ENCODE assay signal across 8 cellular contexts in the genomic region with DNA sequence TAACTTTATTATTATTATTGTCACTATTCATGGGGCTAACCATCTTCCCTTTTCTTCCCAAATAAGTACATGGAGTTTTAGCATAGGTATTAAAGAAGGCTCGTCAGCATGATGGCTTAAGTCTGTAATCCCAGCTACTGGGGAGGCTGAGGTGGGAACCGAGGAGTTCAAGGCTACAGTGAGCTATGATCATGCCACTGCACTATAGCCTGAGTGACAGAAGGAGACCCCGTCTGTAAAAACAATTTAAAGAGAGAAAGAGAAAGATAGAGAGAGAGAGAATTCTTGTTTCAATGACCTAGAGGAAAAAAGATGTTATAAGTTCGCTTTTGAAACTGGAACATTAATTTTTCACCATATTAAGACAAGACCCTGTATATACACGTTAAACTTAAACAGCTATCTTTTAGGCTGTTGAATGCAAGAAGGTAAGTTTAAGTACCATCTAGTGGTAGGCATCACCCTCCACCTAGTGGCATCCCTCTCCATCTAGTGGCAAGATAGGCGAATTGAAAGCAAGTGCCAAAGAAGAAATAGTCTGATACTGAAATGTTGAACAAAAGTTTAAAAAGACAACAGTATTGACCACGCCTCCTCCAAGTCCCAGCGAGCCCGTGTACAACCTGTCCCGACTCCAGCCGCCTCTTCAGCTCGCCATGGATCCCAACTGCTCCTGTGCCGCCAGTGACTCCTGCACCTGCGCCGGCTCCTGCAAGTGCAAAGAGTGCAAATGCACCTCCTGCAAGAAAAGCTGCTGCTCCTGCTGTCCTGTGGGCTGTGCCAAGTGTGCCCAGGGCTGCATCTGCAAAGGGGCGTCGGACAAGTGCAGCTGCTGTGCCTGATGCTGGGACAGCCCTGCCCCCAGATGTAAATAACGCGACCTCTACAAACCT. TPM values are rescaled to one million over a fixed set of nuclear protein-coding genes. Genes with fewer than 3 reads are reported as not detected.
DNase-seq lines count a peak whose midpoint lies in the region; ATAC-seq and TF ChIP-seq lines count a peak whose summit lies in the region.

No MANE protein-coding gene starts in this region.

- no peaks in the 10 kb centered on the region for H3K36me3 Mint-ChIP-seq in activated naive CD4-positive, alpha-beta T cell treated with anti-CD3 and anti-CD28 coated beads, Interleukin-2, amount 50 U/mL, for 24 hours

- no peaks in the 10 kb centered on the region for H3K9me3 Mint-ChIP-seq in activated naive CD4-positive, alpha-beta T cell treated with anti-CD3 and anti-CD28 coated beads, Interleukin-2, amount 50 U/mL, for 24 hours

- no peak overlapping the region for H3K27ac Mint-ChIP-seq in activated naive CD4-positive, alpha-beta T cell treated with anti-CD3 and anti-CD28 coated beads, Interleukin-2, amount 50 U/mL, for 24 hours

- no peak overlapping the region for H2AFZ ChIP-seq in parathyroid adenoma

- H3K27ac ChIP-seq in HUES48 (ENCODE audit: low read depth, low read length) = peak overlapping the region; percentile 42
- H3K27ac ChIP-seq in SJCRH30 = no peak overlapping the region
- H3K27ac ChIP-seq in parathyroid adenoma = no peak overlapping the region

- H3K4me1 ChIP-seq in ES-I3 (ENCODE audit: insufficient read depth, low read length) (peaks cover 20% of the 10 kb centered on the region), HUES48 (ENCODE audit: control insufficient read depth, insufficient read depth, low read length) (peaks cover 54% of the 10 kb centered on the region), SJCRH30 (no peaks in the 10 kb centered on the region), parathyroid adenoma (no peaks in the 10 kb centered on the region)

- ATAC-seq in GM21529 (IDR thresholded peaks at IDR 0.05; ENCODE audit: unreplicated experiment) = peak; percentile 80

- peak overlapping the region; percentile 39 for H3K4me2 ChIP-seq in parathyroid adenoma (ENCODE audit: low read length)

- peak; percentile 60 for TF ChIP-seq CTCF in parathyroid adenoma (IDR thresholded peaks at IDR 0.05)

- peaks cover 16% of the 10 kb centered on the region for H3K4me1 Mint-ChIP-seq in activated naive CD4-positive, alpha-beta T cell treated with anti-CD3 and anti-CD28 coated beads, Interleukin-2, amount 50 U/mL, for 24 hours

- H3K79me2 ChIP-seq in parathyroid adenoma = no peaks in the 10 kb centered on the region

- H3K36me3 ChIP-seq in ES-I3 (ENCODE audit: insufficient read depth, low read length) (no peaks in the 10 kb centered on the region), HUES48 (ENCODE audit: control insufficient read depth, insufficient read depth, low read length) (no peaks in the 10 kb centered on the region), SJCRH30 (no peaks in the 10 kb centered on the region), parathyroid adenoma (ENCODE audit: control insufficient read depth, insufficient read depth, low read length) (no peaks in the 10 kb centered on the region)

- DNase-seq in SJCRH30 (peak; percentile 13 to 42), germinal center (ENCODE audit: low spot score) (peak; percentile 52), GM19240 (ENCODE audit: insufficient read length, low spot score) (no peak)

- H3K4me3 Mint-ChIP-seq in activated naive CD4-positive, alpha-beta T cell treated with anti-CD3 and anti-CD28 coated beads, Interleukin-2, amount 50 U/mL, for 24 hours = peak overlapping the region; percentile 78

- peaks cover 2% of the 10 kb centered on the region for H3K27me3 Mint-ChIP-seq in activated naive CD4-positive, alpha-beta T cell treated with anti-CD3 and anti-CD28 coated beads, Interleukin-2, amount 50 U/mL, for 24 hours

- H3K9me3 ChIP-seq in ES-I3 (ENCODE audit: control insufficient read depth, insufficient read depth, low read length) = no peaks in the 10 kb centered on the region
- no peaks in the 10 kb centered on the region for H3K9me3 ChIP-seq in HUES48 (ENCODE audit: control insufficient read depth, insufficient read depth, low read length)
- H3K9me3 ChIP-seq in SJCRH30 (replicated peaks) = no peaks in the 10 kb centered on the region
- H3K9me3 ChIP-seq in parathyroid adenoma (ENCODE audit: control insufficient read depth, low read length) = no peaks in the 10 kb centered on the region

- H3K9ac ChIP-seq in ES-I3 (ENCODE audit: low read depth, low read length) (peak overlapping the region; percentile 35; the same call in 1 of the 2 replicates), HUES48 (ENCODE audit: low read depth, low read length) (peak overlapping the region; percentile 22), parathyroid adenoma (no peak overlapping the region)

- H3K4me3 ChIP-seq in HUES48 (ENCODE audit: low read depth, low read length) (peak overlapping the region; percentile 56), SJCRH30 (no peak overlapping the region), parathyroid adenoma (ENCODE audit: low read depth, low read length) (peak overlapping the region; percentile 8)

- H3K27me3 ChIP-seq in HUES48 (ENCODE audit: control insufficient read depth, insufficient read depth, low read length) (no peaks in the 10 kb centered on the region), SJCRH30 (peaks cover 11% of the 10 kb centered on the region; the same call in 1 of the 2 replicates), parathyroid adenoma (ENCODE audit: control insufficient read depth, insufficient read depth, low read length) (no peaks in the 10 kb centered on the region)

RNA-seq across cellular contexts. Expression of a gene that starts 26.0 kb away (rescaled TPM):
- total RNA-seq in SJCRH30 (2014; rRNA removed; shearing (Covaris generic)) = 85.3 and 99.6 TPM in 2 replicates
